Comparison of ENCODE assay signal across 14 cellular contexts in the genomic region with DNA sequence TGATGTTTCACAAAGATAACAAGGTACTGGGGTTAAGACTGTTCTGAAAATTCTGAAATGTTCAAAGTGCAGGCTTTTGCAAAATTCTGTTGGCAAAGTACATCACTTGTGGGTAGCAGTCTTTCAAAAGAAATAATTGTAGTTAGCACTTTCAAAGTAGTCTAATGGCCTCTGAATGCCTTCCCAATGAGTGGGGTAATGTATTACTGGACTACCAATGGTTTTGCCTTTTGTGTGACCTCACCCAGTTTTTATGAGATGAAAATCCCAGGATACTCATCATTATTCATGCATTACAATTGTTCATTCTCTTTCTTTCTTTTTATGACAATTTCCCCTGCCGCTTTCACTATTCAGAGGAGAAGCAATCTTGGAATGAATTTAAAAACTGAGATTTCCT.
A peak's percentile ranks its signal among the peaks of the same experiment; 100 is the strongest.
DNase-seq lines count a peak whose midpoint lies in the region; ATAC-seq and TF ChIP-seq lines count a peak whose summit lies in the region.
"Had no signal": no experiment of that assay in that cellular context is flagged by ENCODE, and none has a peak within 500 bp of the region (broad histone marks: within the 10 kb centered on the region; RNA-seq: fewer than 3 reads in every experiment).

No MANE protein-coding gene starts in this region.

- ATAC-seq in activated CD4-positive, CD25-positive, alpha-beta regulatory T cell treated with anti-CD3 and anti-CD28 coated beads, Interleukin-2, amount 50 U/mL, for 24 hours: no peak

- H2BK12ac ChIP-seq in neuronal stem cell (ENCODE audit: low read length): no peak overlapping the region

- H2BK5ac ChIP-seq in neuronal stem cell (ENCODE audit: low read length): no peak overlapping the region

- TF ChIP-seq CTCF in fibroblast of mammary gland (conservative IDR thresholded peaks at IDR 0.05; ENCODE audit: control insufficient read depth, insufficient read depth, low read depth, low read length): no peak

- no peaks in the 10 kb centered on the region for H3K36me3 ChIP-seq in neuronal stem cell (replicated peaks in 1 of 2; ENCODE audit: control insufficient read depth in 2 of 2, insufficient read depth in 2 of 2, low read length in 2 of 2)
- H3K36me3 ChIP-seq: BLaER1 treated with 17β-estradiol and CSF1 and Interleukin-3, amounts not matched to agents 10 nM and 100 nM; SJSA1 had no signal

- no peaks in the 10 kb centered on the region for H3K79me1 ChIP-seq in neuronal stem cell (ENCODE audit: low read depth, low read length)

- no peak overlapping the region for H3K4me3 ChIP-seq in fibroblast of mammary gland (ENCODE audit: control insufficient read depth, low read depth, low read length)
- H3K4me3 ChIP-seq in neuronal stem cell (ENCODE audit: low read length in 2 of 2): no peak overlapping the region
- H3K4me3 ChIP-seq: BLaER1 treated with 17β-estradiol and CSF1 and Interleukin-3, amounts not matched to agents 10 nM and 100 nM; SJSA1 had no signal

- no peaks in the 10 kb centered on the region for H3K9me3 ChIP-seq in neuronal stem cell (replicated peaks in 1 of 2; ENCODE audit: control insufficient read depth in 2 of 2, insufficient read depth in 1 of 2, low read depth in 1 of 2, low read length in 2 of 2)
- H3K9me3 ChIP-seq: BLaER1 treated with 17β-estradiol and CSF1 and Interleukin-3, amounts not matched to agents 10 nM and 100 nM; SJSA1 had no signal

- no peaks in the 10 kb centered on the region for H3K27me3 ChIP-seq in neuronal stem cell (ENCODE audit: control insufficient read depth in 3 of 3, insufficient read depth in 3 of 3, low read depth in 1 of 3, low read length in 3 of 3)
- H3K27me3 ChIP-seq: BLaER1 treated with 17β-estradiol and CSF1 and Interleukin-3, amounts not matched to agents 10 nM and 100 nM; SJSA1 had no signal

- no peak overlapping the region for H3K9ac ChIP-seq in neuronal stem cell (ENCODE audit: low read depth, low read length, poor library complexity)
- H3K9ac ChIP-seq: BLaER1 treated with 17β-estradiol and CSF1 and Interleukin-3, amounts not matched to agents 10 nM and 100 nM had no signal

- no peak overlapping the region for H2BK15ac ChIP-seq in neuronal stem cell (ENCODE audit: low read length)

- no peak overlapping the region for H3K27ac ChIP-seq in neuronal stem cell (replicated peaks; ENCODE audit: low read length)
- H3K27ac ChIP-seq: BLaER1 treated with 17β-estradiol and CSF1 and Interleukin-3, amounts not matched to agents 10 nM and 100 nM; SJSA1 had no signal

- DNase-seq in Daoy (ENCODE audit: low read depth): peak; percentile 29
- peak; percentile 4 for DNase-seq in M059J (ENCODE audit: low read depth)
- peak; percentile 25 for DNase-seq in fibroblast of mammary gland (ENCODE audit: low read depth)
- no peak for DNase-seq in CD1c-positive myeloid dendritic cell (ENCODE audit: extremely low spot score)
- no peak for DNase-seq in neuronal stem cell (ENCODE audit: low spot score)
- no peak for DNase-seq in NCI-H2171 (lab: John Stamatoyannopoulos, UW)
- DNase-seq: CD8-positive, alpha-beta memory T cell; DMS53; NCI-H187; NCI-H2107; NCI-H526 had no signal

- H3K4me2 ChIP-seq in neuronal stem cell (ENCODE audit: insufficient read depth, low read length, poor library complexity, severe bottlenecking): no peak overlapping the region
- H3K4me2 ChIP-seq: BLaER1 treated with 17β-estradiol and CSF1 and Interleukin-3, amounts not matched to agents 10 nM and 100 nM had no signal

- no peak overlapping the region for H3K14ac ChIP-seq in neuronal stem cell (ENCODE audit: low read length)

- H2BK120ac ChIP-seq in neuronal stem cell (ENCODE audit: low read depth, low read length): no peak overlapping the region

- no peak overlapping the region for H4K91ac ChIP-seq in neuronal stem cell (ENCODE audit: low read depth, low read length, poor library complexity)

- no CpG with 5 or more reads among the region's 1 CpG for WGBS in neuronal stem cell (ENCODE audit: extremely low coverage in 2 of 2, insufficient read length in 2 of 2, insufficient replicate concordance in 1 of 2), 2 donors

- H3K23ac ChIP-seq in neuronal stem cell (ENCODE audit: low read depth, low read length, poor library complexity): no peak overlapping the region

- no peak overlapping the region for H3K18ac ChIP-seq in neuronal stem cell (ENCODE audit: low read length)

- no peaks in the 10 kb centered on the region for H3K4me1 ChIP-seq in neuronal stem cell (ENCODE audit: control insufficient read depth in 2 of 2, insufficient read depth in 1 of 2, low read depth in 1 of 2, low read length in 2 of 2)
- H3K4me1 ChIP-seq: BLaER1 treated with 17β-estradiol and CSF1 and Interleukin-3, amounts not matched to agents 10 nM and 100 nM; SJSA1 had no signal

- no peak overlapping the region for H2AFZ ChIP-seq in neuronal stem cell (ENCODE audit: low read length)

- no peak overlapping the region for H4K8ac ChIP-seq in neuronal stem cell (ENCODE audit: low read depth, low read length)

- H3K4ac ChIP-seq in neuronal stem cell (ENCODE audit: low read length): no peak overlapping the region

- no peak overlapping the region for H2AK5ac ChIP-seq in neuronal stem cell (ENCODE audit: low read depth, low read length)

Comparison
In these comparisons a context has a peak if more than half of its experiments do, and no peak if none do; other contexts are left out.
1. DNase-seq: peak in Daoy (single experiment), M059J (single experiment) and fibroblast of mammary gland (single experiment); none in CD1c-positive myeloid dendritic cell (single experiment), neuronal stem cell (single experiment) and NCI-H2171 (single experiment).